ENCODE assay signal across 7 cellular contexts in the genomic region with DNA sequence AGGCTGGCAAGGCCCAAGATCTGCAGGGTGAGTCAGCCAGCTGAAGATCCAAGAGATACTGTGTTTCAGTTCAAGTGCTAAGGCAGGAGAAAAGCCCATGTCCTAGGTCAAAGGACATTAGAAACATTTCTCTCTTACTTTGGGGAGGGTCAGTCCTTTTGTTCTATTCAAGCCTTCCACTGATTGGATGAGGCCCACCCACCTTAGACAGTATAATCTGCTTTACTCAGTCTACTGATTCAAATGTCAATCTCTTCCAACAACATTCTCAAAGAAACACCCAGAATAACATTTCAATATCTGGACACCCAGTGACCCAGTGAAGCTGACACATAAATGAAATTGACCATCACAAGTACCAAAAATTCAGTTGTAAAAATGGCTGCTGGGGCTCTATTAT.
"Had no signal": no experiment of that assay in that cellular context is flagged by ENCODE, and none has a peak within 500 bp of the region (broad histone marks: within the 10 kb centered on the region; RNA-seq: fewer than 3 reads in every experiment).

No MANE protein-coding gene starts in this region.

- ATAC-seq: HepG2 had no signal

- FAIRE-seq: HepG2, HTR-8/SVneo had no signal

- H3K4me2 ChIP-seq: KMS-11 had no signal

- H3K27ac ChIP-seq: HL-60, KMS-11 had no signal

- DNase-seq: IMR-90, KBM-7, KG1 had no signal

- H3K9ac ChIP-seq: KMS-11 had no signal
